ENCODE assay signal across 1 cellular context in genomic region chr18:363327-364115, GRCh38.
TF ChIP-seq lines count a peak whose summit lies in the region.

No MANE protein-coding gene starts in this region.

TF ChIP-seq in HEK293, 187 proteins besides CTCF, POLR2A, EP300 and RAD21 (continued from another document and continues in another):
- 0 out of 2 replicates have a peak, but pooled peaks have one; percentile 19 for TF ChIP-seq ZNF518A (tag by site-specific recombination; conservative IDR thresholded peaks at IDR 0.05; ENCODE audit: low read depth)
- peak; percentile 67 for TF ChIP-seq ZNF394 (tag by site-specific recombination; IDR thresholded peaks at IDR 0.05; ENCODE audit: borderline replicate concordance)
- no peak for TF ChIP-seq SP3 (tag by site-specific recombination; IDR thresholded peaks at IDR 0.05)
- no peak for TF ChIP-seq MYNN (tag by site-specific recombination; IDR thresholded peaks at IDR 0.05; ENCODE audit: borderline replicate concordance)
- peak; percentile 71 for TF ChIP-seq ZNF366 (tag by site-specific recombination; conservative IDR thresholded peaks at IDR 0.05)
- TF ChIP-seq TSHZ1 (tag by site-specific recombination; IDR thresholded peaks at IDR 0.05; ENCODE audit: borderline replicate concordance) = peak; percentile 57; the same call in 1 of the 2 replicates
- no peak for TF ChIP-seq ZNF571 (tag by site-specific recombination; IDR thresholded peaks at IDR 0.05)
- TF ChIP-seq HIC1 (tag by site-specific recombination; IDR thresholded peaks at IDR 0.05) = no peak
- peak; percentile 90 for TF ChIP-seq ZXDB (tag by site-specific recombination; IDR thresholded peaks at IDR 0.05)
- 0 out of 2 replicates have a peak, but pooled peaks have one; percentile 59 for TF ChIP-seq BCL6B (tag by site-specific recombination; IDR thresholded peaks at IDR 0.05)
- no peak for TF ChIP-seq ZNF792 (tag by site-specific recombination; IDR thresholded peaks at IDR 0.05)
- TF ChIP-seq MZF1 (tag by site-specific recombination; IDR thresholded peaks at IDR 0.05; ENCODE audit: borderline replicate concordance) = 0 out of 2 replicates have a peak, but pooled peaks have one; percentile 30
- peak; percentile 70 for TF ChIP-seq TCF7L2 (IDR thresholded peaks at IDR 0.05; ENCODE audit: borderline replicate concordance, low read depth, low read length)
- 0 out of 2 replicates have a peak, but pooled peaks have one; percentile 12 for TF ChIP-seq PATZ1 (tag by site-specific recombination; IDR thresholded peaks at IDR 0.05)
- TF ChIP-seq ZBTB8A (tag by site-specific recombination; IDR thresholded peaks at IDR 0.05) = no peak; the same call in 1 of the 2 replicates
- peak; percentile 67; the same call in 1 of the 2 replicates for TF ChIP-seq ZEB2 (tag by site-specific recombination; IDR thresholded peaks at IDR 0.05)
- TF ChIP-seq ZNF596 (tag by site-specific recombination; IDR thresholded peaks at IDR 0.05) = peak; percentile 45; the same call in 1 of the 2 replicates
- TF ChIP-seq ZNF398 (tag by site-specific recombination; IDR thresholded peaks at IDR 0.05) = no peak
- peak; percentile 92 for TF ChIP-seq GFI1B (tag by site-specific recombination; IDR thresholded peaks at IDR 0.05)
- TF ChIP-seq ZNF514 (tag by site-specific recombination; IDR thresholded peaks at IDR 0.05) = no peak
- peak; percentile 29; the same call in 1 of the 2 replicates for TF ChIP-seq ZNF18 (tag by site-specific recombination; IDR thresholded peaks at IDR 0.05)
- TF ChIP-seq IKZF3 (tag by site-specific recombination; IDR thresholded peaks at IDR 0.05) = peak; percentile 72
- TF ChIP-seq YY1 (tag by site-specific recombination; IDR thresholded peaks at IDR 0.05) = 0 out of 2 replicates have a peak, but pooled peaks have one; percentile 20
- TF ChIP-seq ZNF549 (tag by site-specific recombination; IDR thresholded peaks at IDR 0.05) = no peak
- TF ChIP-seq ZNF561 (tag by site-specific recombination; IDR thresholded peaks at IDR 0.05; ENCODE audit: borderline replicate concordance) = peak; percentile 41; the same call in 1 of the 2 replicates
- TF ChIP-seq ZNF837 (tag by site-specific recombination; IDR thresholded peaks at IDR 0.05) = no peak
- TF ChIP-seq AEBP2 (tag by site-specific recombination; IDR thresholded peaks at IDR 0.05; ENCODE audit: borderline replicate concordance) = no peak
- 0 out of 2 replicates have a peak, but pooled peaks have one; percentile 5 for TF ChIP-seq ZNF623 (tag by site-specific recombination; IDR thresholded peaks at IDR 0.05)
- TF ChIP-seq ZBTB17 (tag by site-specific recombination; IDR thresholded peaks at IDR 0.05) = 0 out of 2 replicates have a peak, but pooled peaks have one; percentile 11
- no peak for TF ChIP-seq SCRT2 (tag by site-specific recombination; IDR thresholded peaks at IDR 0.05)
- peak; percentile 84 for TF ChIP-seq OSR2 (tag by site-specific recombination; IDR thresholded peaks at IDR 0.05)
- TF ChIP-seq KLF7 (tag by site-specific recombination; IDR thresholded peaks at IDR 0.05; ENCODE audit: borderline replicate concordance) = peak; percentile 37; the same call in 1 of the 2 replicates
- TF ChIP-seq FEZF1 (tag by site-specific recombination; IDR thresholded peaks at IDR 0.05) = peak; percentile 89
- TF ChIP-seq PRDM6 (tag by site-specific recombination; IDR thresholded peaks at IDR 0.05) = peak; percentile 85
- TF ChIP-seq SP7 (tag by site-specific recombination; IDR thresholded peaks at IDR 0.05) = peak; percentile 92
- TF ChIP-seq KLF10 (tag by site-specific recombination; IDR thresholded peaks at IDR 0.05) = peak; percentile 45; the same call in 1 of the 2 replicates
